In genomic region chr5:173327948-173328895, GRCh38 we compare ENCODE assay signal across 1 cellular context.
TF ChIP-seq lines count a peak whose summit lies in the region.

Gene STC2 (minus strand): TSS chr5:173328414. CDS start chr5:173328193, 221 bp downstream.

TF ChIP-seq in HepG2, 621 proteins besides CTCF, POLR2A, EP300 and RAD21 (continued from another document and continues in another):
- TF ChIP-seq FOXJ3 (CRISPR knock-in tag; IDR thresholded peaks at IDR 0.05; ENCODE audit: borderline replicate concordance) = no peak
- TF ChIP-seq PLRG1 (conservative IDR thresholded peaks at IDR 0.05) = no peak
- TF ChIP-seq, protein P1, sequence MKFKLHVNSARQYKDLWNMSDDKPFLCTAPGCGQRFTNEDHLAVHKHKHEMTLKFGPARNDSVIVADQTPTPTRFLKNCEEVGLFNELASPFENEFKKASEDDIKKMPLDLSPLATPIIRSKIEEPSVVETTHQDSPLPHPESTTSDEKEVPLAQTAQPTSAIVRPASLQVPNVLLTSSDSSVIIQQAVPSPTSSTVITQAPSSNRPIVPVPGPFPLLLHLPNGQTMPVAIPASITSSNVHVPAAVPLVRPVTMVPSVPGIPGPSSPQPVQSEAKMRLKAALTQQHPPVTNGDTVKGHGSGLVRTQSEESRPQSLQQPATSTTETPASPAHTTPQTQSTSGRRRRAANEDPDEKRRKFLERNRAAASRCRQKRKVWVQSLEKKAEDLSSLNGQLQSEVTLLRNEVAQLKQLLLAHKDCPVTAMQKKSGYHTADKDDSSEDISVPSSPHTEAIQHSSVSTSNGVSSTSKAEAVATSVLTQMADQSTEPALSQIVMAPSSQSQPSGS (CRISPR knock-in tag; IDR thresholded peaks at IDR 0.05) = peak; percentile 65; the same call in 1 of the 2 replicates
- TF ChIP-seq KMT2B (CRISPR knock-in tag; IDR thresholded peaks at IDR 0.05) = peak; percentile 65
- TF ChIP-seq NAIF1 (CRISPR knock-in tag; IDR thresholded peaks at IDR 0.05; ENCODE audit: borderline replicate concordance) = peak; percentile 69; the same call in 1 of the 2 replicates
- no peak for TF ChIP-seq MBD4 (IDR thresholded peaks at IDR 0.05; ENCODE audit: borderline replicate concordance, low read length)
- TF ChIP-seq ZNF260 (CRISPR knock-in tag; IDR thresholded peaks at IDR 0.05; ENCODE audit: borderline replicate concordance, low read depth) = no peak
- peak; percentile 52; the same call in 1 of the 2 replicates for TF ChIP-seq ZKSCAN5 (CRISPR knock-in tag; IDR thresholded peaks at IDR 0.05)
- TF ChIP-seq TEAD3 (CRISPR knock-in tag; optimal IDR thresholded peaks at IDR 0.05; ENCODE audit: borderline replicate concordance) = peak; percentile 69
- 0 out of 2 replicates have a peak, but pooled peaks have one; percentile 48 for TF ChIP-seq RERE (CRISPR knock-in tag; IDR thresholded peaks at IDR 0.05; ENCODE audit: low read depth)
- TF ChIP-seq MAFG (CRISPR knock-in tag; IDR thresholded peaks at IDR 0.05) = no peak
- no peak for TF ChIP-seq SRF (IDR thresholded peaks at IDR 0.05; ENCODE audit: low read depth, low read length)
- TF ChIP-seq SNAI1 (CRISPR knock-in tag; IDR thresholded peaks at IDR 0.05; ENCODE audit: borderline replicate concordance) = no peak
- TF ChIP-seq ATF1 (CRISPR knock-in tag; IDR thresholded peaks at IDR 0.05) = peak; percentile 54
- TF ChIP-seq SNAPC2 (CRISPR knock-in tag; IDR thresholded peaks at IDR 0.05) = peak; percentile 23; the same call in 1 of the 2 replicates
- TF ChIP-seq TBX2 (CRISPR knock-in tag; IDR thresholded peaks at IDR 0.05; ENCODE audit: borderline replicate concordance) = peak; percentile 71
- peak; percentile 17 for TF ChIP-seq BRD4 (CRISPR knock-in tag; IDR thresholded peaks at IDR 0.05)
- TF ChIP-seq ZBTB7A (CRISPR knock-in tag; IDR thresholded peaks at IDR 0.05) = peak; percentile 63; the same call in 1 of the 2 replicates
- TF ChIP-seq JDP2 (CRISPR knock-in tag; IDR thresholded peaks at IDR 0.05; ENCODE audit: borderline replicate concordance) = peak; percentile 66; the same call in 1 of the 2 replicates
- no peak; the same call in 1 of the 2 replicates for TF ChIP-seq ZNF629 (CRISPR knock-in tag; conservative IDR thresholded peaks at IDR 0.05)
- no peak for TF ChIP-seq MEIS2 (CRISPR knock-in tag; IDR thresholded peaks at IDR 0.05)
- peak; percentile 86; the same call in 1 of the 2 replicates for TF ChIP-seq ZNF441 (CRISPR knock-in tag; IDR thresholded peaks at IDR 0.05; ENCODE audit: borderline replicate concordance)
- TF ChIP-seq HDAC1 (CRISPR knock-in tag; IDR thresholded peaks at IDR 0.05) = peak; percentile 91
- TF ChIP-seq PAF1 (CRISPR knock-in tag; IDR thresholded peaks at IDR 0.05) = peak; percentile 54; the same call in 1 of the 2 replicates
- peak; percentile 16; the same call in 1 of the 2 replicates for TF ChIP-seq ZSCAN21 (CRISPR knock-in tag; IDR thresholded peaks at IDR 0.05; ENCODE audit: borderline replicate concordance)
- no peak for TF ChIP-seq EED (CRISPR knock-in tag; IDR thresholded peaks at IDR 0.05)
- peak; percentile 43; the same call in 1 of the 2 replicates for TF ChIP-seq ZNF142 (CRISPR knock-in tag; IDR thresholded peaks at IDR 0.05)
- peak; percentile 86 for TF ChIP-seq ZNF883 (CRISPR knock-in tag; IDR thresholded peaks at IDR 0.05; ENCODE audit: not compliant biosample characterization)
- TF ChIP-seq ZZZ3 (CRISPR knock-in tag; IDR thresholded peaks at IDR 0.05; ENCODE audit: borderline replicate concordance) = peak; percentile 65; the same call in 1 of the 2 replicates
- TF ChIP-seq NR1H2 (CRISPR knock-in tag; IDR thresholded peaks at IDR 0.05; ENCODE audit: borderline replicate concordance, low read depth) = 0 out of 2 replicates have a peak, but pooled peaks have one; percentile 29
- TF ChIP-seq CERS6 (CRISPR knock-in tag; IDR thresholded peaks at IDR 0.05) = no peak
- TF ChIP-seq SP4 (CRISPR knock-in tag; IDR thresholded peaks at IDR 0.05) = peak; percentile 86; the same call in 1 of the 2 replicates
- TF ChIP-seq ATM (IDR thresholded peaks at IDR 0.05; ENCODE audit: borderline replicate concordance) = no peak
- TF ChIP-seq SAP130 (CRISPR knock-in tag; IDR thresholded peaks at IDR 0.05; ENCODE audit: low read depth) = peak; percentile 98
- TF ChIP-seq ZFP90 (CRISPR knock-in tag; IDR thresholded peaks at IDR 0.05; ENCODE audit: borderline replicate concordance) = no peak
- no peak for TF ChIP-seq HOMEZ (CRISPR knock-in tag; IDR thresholded peaks at IDR 0.05; ENCODE audit: low read depth)
- no peak for TF ChIP-seq HNF4G (IDR thresholded peaks at IDR 0.05; ENCODE audit: borderline replicate concordance, low read depth, low read length)
- no peak for TF ChIP-seq HNF4G (CRISPR knock-in tag; IDR thresholded peaks at IDR 0.05; ENCODE audit: borderline replicate concordance, low read depth)
- peak; percentile 72; the same call in 1 of the 2 replicates for TF ChIP-seq ZMYM4 (CRISPR knock-in tag; IDR thresholded peaks at IDR 0.05)
- no peak for TF ChIP-seq TBL1XR1 (IDR thresholded peaks at IDR 0.05; ENCODE audit: borderline replicate concordance, low read length, partially characterized antibody)
- TF ChIP-seq HOXA9 (CRISPR knock-in tag; IDR thresholded peaks at IDR 0.05; ENCODE audit: borderline replicate concordance) = peak; percentile 96
- TF ChIP-seq, protein P2, sequence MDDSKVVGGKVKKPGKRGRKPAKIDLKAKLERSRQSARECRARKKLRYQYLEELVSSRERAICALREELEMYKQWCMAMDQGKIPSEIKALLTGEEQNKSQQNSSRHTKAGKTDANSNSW (CRISPR knock-in tag; IDR thresholded peaks at IDR 0.05; ENCODE audit: borderline replicate concordance) = 0 out of 2 replicates have a peak, but pooled peaks have one; percentile 76
- peak; percentile 84 for TF ChIP-seq NFYB (CRISPR knock-in tag; IDR thresholded peaks at IDR 0.05)
- no peak for TF ChIP-seq SNRNP70 (IDR thresholded peaks at IDR 0.05; ENCODE audit: low read depth, low read length)
- TF ChIP-seq ELF3 (CRISPR knock-in tag; IDR thresholded peaks at IDR 0.05) = peak; percentile 64
- peak; percentile 88 for TF ChIP-seq ZNF296 (CRISPR knock-in tag; conservative IDR thresholded peaks at IDR 0.05)
- peak; percentile 36 for TF ChIP-seq YY1 (IDR thresholded peaks at IDR 0.05; ENCODE audit: insufficient read depth, insufficient replicate concordance, low read depth, low read length)
- TF ChIP-seq ZNF292 (CRISPR knock-in tag; IDR thresholded peaks at IDR 0.05; ENCODE audit: borderline replicate concordance, low read depth) = no peak
- no peak for TF ChIP-seq ZNF484 (CRISPR knock-in tag; IDR thresholded peaks at IDR 0.05; ENCODE audit: borderline replicate concordance, low read depth)
- peak; percentile 88 for TF ChIP-seq ZMAT3 (CRISPR knock-in tag; conservative IDR thresholded peaks at IDR 0.05)
- TF ChIP-seq ZNF207 (IDR thresholded peaks at IDR 0.05; ENCODE audit: borderline replicate concordance) = no peak
- TF ChIP-seq, protein P3, sequence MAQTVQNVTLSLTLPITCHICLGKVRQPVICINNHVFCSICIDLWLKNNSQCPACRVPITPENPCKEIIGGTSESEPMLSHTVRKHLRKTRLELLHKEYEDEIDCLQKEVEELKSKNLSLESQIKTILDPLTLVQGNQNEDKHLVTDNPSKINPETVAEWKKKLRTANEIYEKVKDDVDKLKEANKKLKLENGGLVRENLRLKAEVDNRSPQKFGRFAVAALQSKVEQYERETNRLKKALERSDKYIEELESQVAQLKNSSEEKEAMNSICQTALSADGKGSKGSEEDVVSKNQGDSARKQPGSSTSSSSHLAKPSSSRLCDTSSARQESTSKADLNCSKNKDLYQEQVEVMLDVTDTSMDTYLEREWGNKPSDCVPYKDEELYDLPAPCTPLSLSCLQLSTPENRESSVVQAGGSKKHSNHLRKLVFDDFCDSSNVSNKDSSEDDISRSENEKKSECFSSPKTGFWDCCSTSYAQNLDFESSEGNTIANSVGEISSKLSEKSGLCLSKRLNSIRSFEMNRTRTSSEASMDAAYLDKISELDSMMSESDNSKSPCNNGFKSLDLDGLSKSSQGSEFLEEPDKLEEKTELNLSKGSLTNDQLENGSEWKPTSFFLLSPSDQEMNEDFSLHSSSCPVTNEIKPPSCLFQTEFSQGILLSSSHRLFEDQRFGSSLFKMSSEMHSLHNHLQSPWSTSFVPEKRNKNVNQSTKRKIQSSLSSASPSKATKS (CRISPR knock-in tag; IDR thresholded peaks at IDR 0.05) = no peak
